In genomic region chr7:146314962-146315361, GRCh38 we compare ENCODE assay signal across 27 cellular contexts.
"Had no signal": no experiment of that assay in that cellular context is flagged by ENCODE, and none has a peak within 500 bp of the region (broad histone marks: within the 10 kb centered on the region; RNA-seq: fewer than 3 reads in every experiment).

No MANE protein-coding gene starts in this region.

- H3K36me3 Mint-ChIP-seq: mesothelial cell of epicardium; naive B cell; natural killer cell treated with Interleukin-12 subunit alpha and Interleukin-12 subunit beta and Interleukin-15 and Interleukin-18, amount 100 ng/mL, for 72 hours had no signal

- H3K36me3 ChIP-seq: gastrocnemius medialis, left lung, neutrophil, pancreas, prostate gland, right atrium auricular region, stomach, thyroid gland, vagina had no signal

- H3K9me3 Mint-ChIP-seq: neural crest cell had no signal

- H3K27me3 Mint-ChIP-seq: effector memory CD8-positive, alpha-beta T cell; naive B cell; natural killer cell treated with Interleukin-12 subunit alpha and Interleukin-12 subunit beta and Interleukin-15 and Interleukin-18, amount 100 ng/mL, for 72 hours had no signal

- H3K4me1 Mint-ChIP-seq: naive B cell, neural crest cell had no signal

- ATAC-seq: effector memory CD8-positive, alpha-beta T cell; gastrocnemius medialis; left cardiac atrium; left lung; mucosa of descending colon; natural killer cell treated with Interleukin-12 subunit alpha and Interleukin-12 subunit beta and Interleukin-15 and Interleukin-18, amount 100 ng/mL, for 72 hours; pancreas; sciatic nerve had no signal

- H3K27ac ChIP-seq: gastrocnemius medialis, left lung, neutrophil, pancreas, prostate gland, right atrium auricular region, stomach, thyroid gland, vagina had no signal

- H3K27me3 ChIP-seq: gastrocnemius medialis, left lung, neutrophil, pancreas, right atrium auricular region, stomach, thyroid gland, vagina had no signal

- H3K9me3 ChIP-seq: gastrocnemius medialis, neutrophil, pancreas, prostate gland, right atrium auricular region, stomach, thyroid gland, vagina had no signal

- FAIRE-seq: pancreas had no signal

- DNase-seq: cortex of kidney; effector memory CD8-positive, alpha-beta T cell; gastrocnemius medialis; head of caudate nucleus; left cardiac atrium; left lung; mesenchymal stem cell; mucosa of descending colon; naive B cell; pancreas; stimulated activated CD4-positive, alpha-beta T cell treated with anti-CD3 and anti-CD28 coated beads, Interleukin-12 subunit alpha, Interleukin-12 subunit beta, amount 100 ng/mL, for 4 hours; stimulated activated CD4-positive, alpha-beta T cell treated with anti-CD3 and anti-CD28 coated beads, Interleukin-1b, Interleukin-23, amount 100 ng/mL, for 48 hours; stimulated activated CD4-positive, alpha-beta T cell treated with anti-CD3 and anti-CD28 coated beads, Interleukin-4, amount 100 ng/mL, for 1 hour; stimulated activated CD8-positive, alpha-beta memory T cell treated with anti-CD3 and anti-CD28 coated beads, Interleukin-4, amount 100 ng/mL, for 48 hours; stimulated activated naive CD4-positive, alpha-beta T cell; stomach; thyroid gland; trophoblast cell had no signal

- H3K4me3 Mint-ChIP-seq: effector memory CD8-positive, alpha-beta T cell; mesothelial cell of epicardium; naive B cell; natural killer cell treated with Interleukin-12 subunit alpha and Interleukin-12 subunit beta and Interleukin-15 and Interleukin-18, amount 100 ng/mL, for 72 hours; neural crest cell had no signal

- H3K4me1 ChIP-seq: gastrocnemius medialis, left lung, pancreas, prostate gland, right atrium auricular region, stomach, thyroid gland, vagina had no signal

- H3K4me2 ChIP-seq: smooth muscle cell had no signal

- H3K27ac Mint-ChIP-seq: effector memory CD8-positive, alpha-beta T cell; mesothelial cell of epicardium; naive B cell; natural killer cell treated with Interleukin-12 subunit alpha and Interleukin-12 subunit beta and Interleukin-15 and Interleukin-18, amount 100 ng/mL, for 72 hours had no signal

- H3K4me3 ChIP-seq: gastrocnemius medialis, left lung, mucosa of descending colon, pancreas, prostate gland, right atrium auricular region, smooth muscle cell, stomach, thyroid gland, vagina had no signal
